ENCODE assay signal across 8 cellular contexts in genomic region chr3:72100626-72101187, GRCh38.
DNase-seq lines count a peak whose midpoint lies in the region; ATAC-seq and TF ChIP-seq lines count a peak whose summit lies in the region.

No MANE protein-coding gene starts in this region.

- H3K27me3 Mint-ChIP-seq in activated T-cell treated with anti-CD3 and anti-CD28 coated beads, Interleukin-2, amount 50 U/mL, for 24 hours, result peaks cover 29% of the 10 kb centered on the region
- peaks cover 0 to 2% (median 0%) of the 10 kb centered on the region in 5 donors for H3K27me3 Mint-ChIP-seq in naive thymus-derived CD8-positive, alpha-beta T cell

- H3K27ac Mint-ChIP-seq in activated T-cell treated with anti-CD3 and anti-CD28 coated beads, Interleukin-2, amount 50 U/mL, for 24 hours, result peak overlapping the region; percentile 85
- H3K27ac Mint-ChIP-seq in naive thymus-derived CD8-positive, alpha-beta T cell, result peak overlapping the region; percentile 45 to 96 (median 90)

- no peaks in the 10 kb centered on the region for H3K36me3 Mint-ChIP-seq in activated T-cell treated with anti-CD3 and anti-CD28 coated beads, Interleukin-2, amount 50 U/mL, for 24 hours (ENCODE audit: low read depth)
- H3K36me3 Mint-ChIP-seq in naive thymus-derived CD8-positive, alpha-beta T cell, result peaks cover 0 to 2% (median 0%) of the 10 kb centered on the region in 3 donors

- peak overlapping the region; percentile 73 for H3K4me3 Mint-ChIP-seq in activated T-cell treated with anti-CD3 and anti-CD28 coated beads, Interleukin-2, amount 50 U/mL, for 24 hours
- peak overlapping the region; percentile 67 to 86 (median 84) for H3K4me3 Mint-ChIP-seq in naive thymus-derived CD8-positive, alpha-beta T cell

- H3K4me1 Mint-ChIP-seq in activated T-cell treated with anti-CD3 and anti-CD28 coated beads, Interleukin-2, amount 50 U/mL, for 24 hours (ENCODE audit: low read depth), result peaks cover 30% of the 10 kb centered on the region
- peaks cover 14 to 54% (median 23%) of the 10 kb centered on the region in 4 donors for H3K4me1 Mint-ChIP-seq in naive thymus-derived CD8-positive, alpha-beta T cell

- peak; percentile 73 for ATAC-seq in GM18907 (IDR thresholded peaks at IDR 0.05; ENCODE audit: unreplicated experiment)
- ATAC-seq in HG03108 (IDR thresholded peaks at IDR 0.05; ENCODE audit: unreplicated experiment), result peak; percentile 72
- ATAC-seq in naive thymus-derived CD8-positive, alpha-beta T cell, result peak; percentile 89 to 93

- peak; percentile 97 for DNase-seq in AG20443 (ENCODE audit: low spot score)
- peak; percentile 92 for DNase-seq in NOMO-1 treated with dmso at 0.1 percent for 144 hours (lab: John Stamatoyannopoulos, UW; ENCODE audit: unreplicated experiment)
- peak; percentile 88 for DNase-seq in activated T-cell treated with anti-CD3 and anti-CD28 coated beads, Interleukin-2, amount 50 U/mL, for 24 hours
- peak; percentile 89 for DNase-seq in fibroblast of mammary gland (ENCODE audit: low read depth)
- peak; percentile 74 to 93 (median 87) for DNase-seq in naive thymus-derived CD8-positive, alpha-beta T cell
- DNase-seq in stimulated activated CD8-positive, alpha-beta memory T cell treated with anti-CD3 and anti-CD28 coated beads, Interleukin-7, amount 100 ng/mL, for 48 hours (ENCODE audit: extremely low read depth in 1 of 2, low read depth in 1 of 2), result peak; percentile 80 to 89

- no peak for TF ChIP-seq CTCF in fibroblast of mammary gland (conservative IDR thresholded peaks at IDR 0.05; ENCODE audit: control insufficient read depth, insufficient read depth, low read depth, low read length)

- H3K4me3 ChIP-seq in fibroblast of mammary gland (ENCODE audit: control insufficient read depth, low read depth, low read length), result peak overlapping the region; percentile 47

- POLR2A ChIA-PET in naive thymus-derived CD8-positive, alpha-beta T cell (lab: Charles Lee), result interaction anchor here (1.1 kb wide), 1 partner anchor 347 kb away, joined by 3 read pairs; no protein-coding TSS in a partner anchor

- H3K9me3 Mint-ChIP-seq in activated T-cell treated with anti-CD3 and anti-CD28 coated beads, Interleukin-2, amount 50 U/mL, for 24 hours, result no peaks in the 10 kb centered on the region
- no peaks in the 10 kb centered on the region for H3K9me3 Mint-ChIP-seq in naive thymus-derived CD8-positive, alpha-beta T cell

Comparison
In these comparisons a context has a peak if more than half of its experiments do, and no peak if none do; other contexts are left out.
1. Peak in every context shown above with its lines: DNase-seq, ATAC-seq and H3K4me3 ChIP-seq.